24 cellular contexts compared by ENCODE assay signal in genomic region chr2:61357681-61358080, GRCh38.
DNase-seq lines count a peak whose midpoint lies in the region; ATAC-seq and TF ChIP-seq lines count a peak whose summit lies in the region.
"Had no signal": no experiment of that assay in that cellular context is flagged by ENCODE, and none has a peak within 500 bp of the region (broad histone marks: within the 10 kb centered on the region; RNA-seq: fewer than 3 reads in every experiment).

No MANE protein-coding gene starts in this region.

- H3K79me2 ChIP-seq in ACC112 (ENCODE audit: control insufficient read depth, insufficient read depth, low read length, unreplicated experiment): peaks cover 70% of the 10 kb centered on the region

- POLR2A ChIA-PET in activated CD4-positive, alpha-beta T cell treated with anti-CD3 and anti-CD28 coated beads, Interleukin-2, amount 10 ng/mL, durations not matched to agents 7 days and 5 days (lab: Charles Lee): no interaction called here

- intact Hi-C loops in lower lobe of right lung (cut with DNase I): no loop called here

- H3K36me3 Mint-ChIP-seq in activated CD4-positive, alpha-beta T cell treated with anti-CD3 and anti-CD28 coated beads, Interleukin-2, amount 10 ng/mL, durations not matched to agents 7 days and 5 days (ENCODE audit: low read depth): peaks cover 56% of the 10 kb centered on the region

- peak; percentile 76 to 85 for ATAC-seq in lower lobe of right lung
- ATAC-seq: activated CD8-positive, alpha-beta T cell treated with anti-CD3 and anti-CD28 coated beads for 36 hours; PC-3 had no signal

- H3K4me1 ChIP-seq in ACC112 (ENCODE audit: control insufficient read depth, insufficient read depth, low read length, unreplicated experiment) (peaks cover 22% of the 10 kb centered on the region), lower lobe of right lung (peaks cover 32% of the 10 kb centered on the region), SJCRH30 (no peaks in the 10 kb centered on the region)
- H3K4me1 ChIP-seq: A549 had no signal

- TF ChIP-seq CTCF in choroid plexus epithelial cell (conservative IDR thresholded peaks at IDR 0.05; ENCODE audit: low read depth, low read length) (no peak), lower lobe of right lung (IDR thresholded peaks at IDR 0.05) (no peak)

- no peaks in the 10 kb centered on the region for H3K27me3 Mint-ChIP-seq in activated CD4-positive, alpha-beta T cell treated with anti-CD3 and anti-CD28 coated beads, Interleukin-2, amount 10 ng/mL, durations not matched to agents 7 days and 5 days
- H3K27me3 Mint-ChIP-seq: activated CD8-positive, alpha-beta T cell treated with anti-CD3 and anti-CD28 coated beads for 36 hours had no signal

- no peak overlapping the region for H2AFZ ChIP-seq in ACC112 (ENCODE audit: low read length, unreplicated experiment)

- H3K4me3 Mint-ChIP-seq in activated CD4-positive, alpha-beta T cell treated with anti-CD3 and anti-CD28 coated beads, Interleukin-2, amount 10 ng/mL, durations not matched to agents 7 days and 5 days: no peak overlapping the region
- H3K4me3 Mint-ChIP-seq: activated CD8-positive, alpha-beta T cell treated with anti-CD3 and anti-CD28 coated beads for 36 hours; neural crest cell had no signal

- peak; percentile 57 for DNase-seq in MV-4-11 (lab: John Stamatoyannopoulos, UW)
- DNase-seq in choroid plexus epithelial cell (ENCODE audit: low read depth): peak; percentile 37
- peak; percentile 80 for DNase-seq in lower lobe of right lung
- no peak for DNase-seq in activated CD4-positive, alpha-beta T cell treated with anti-CD3 and anti-CD28 coated beads, Interleukin-2, amount 10 ng/mL, durations not matched to agents 7 days and 5 days
- DNase-seq in NCI-H187 (lab: John Stamatoyannopoulos, UW): no peak
- no peak for DNase-seq in NCI-H2196 treated with DMSO at 0.1 percent for 48 hours (lab: John Stamatoyannopoulos, UW; ENCODE audit: unreplicated experiment)
- DNase-seq in SJCRH30: no peak
- DNase-seq: activated CD4-positive, CD25-positive, alpha-beta regulatory T cell; activated CD8-positive, alpha-beta T cell treated with anti-CD3 and anti-CD28 coated beads for 36 hours; activated gamma-delta T cell; COR-L47; DMS79; GF-D8; GOT3; KG1; NCI-H1048; PC-3; posterior cingulate gyrus; Right ventricle myocardium superior; substantia nigra had no signal

- CTCF ChIA-PET in activated CD4-positive, alpha-beta T cell treated with anti-CD3 and anti-CD28 coated beads, Interleukin-2, amount 10 ng/mL, durations not matched to agents 7 days and 5 days (lab: Charles Lee): interaction anchor here (0.6 kb wide), 1 partner anchor 14 kb away, joined by 5 read pairs; no protein-coding TSS in a partner anchor

- H3K4me1 Mint-ChIP-seq in activated CD4-positive, alpha-beta T cell treated with anti-CD3 and anti-CD28 coated beads, Interleukin-2, amount 10 ng/mL, durations not matched to agents 7 days and 5 days: peaks cover 21% of the 10 kb centered on the region

- H3K9me3 Mint-ChIP-seq in activated CD4-positive, alpha-beta T cell treated with anti-CD3 and anti-CD28 coated beads, Interleukin-2, amount 10 ng/mL, durations not matched to agents 7 days and 5 days: peaks cover 9% of the 10 kb centered on the region

- no peak overlapping the region for H3K27ac Mint-ChIP-seq in activated CD4-positive, alpha-beta T cell treated with anti-CD3 and anti-CD28 coated beads, Interleukin-2, amount 10 ng/mL, durations not matched to agents 7 days and 5 days
- H3K27ac Mint-ChIP-seq: activated CD8-positive, alpha-beta T cell treated with anti-CD3 and anti-CD28 coated beads for 36 hours had no signal

- H3K4me3 ChIP-seq in ACC112 (ENCODE audit: low read depth, low read length) (no peak overlapping the region), choroid plexus epithelial cell (ENCODE audit: low read depth, low read length) (no peak overlapping the region), lower lobe of right lung (no peak overlapping the region), SJCRH30 (no peak overlapping the region)
- H3K4me3 ChIP-seq: A549 had no signal

- peak overlapping the region; percentile 77 for H3K27ac ChIP-seq in ACC112 (ENCODE audit: low read depth, low read length)
- peak overlapping the region; percentile 46 for H3K27ac ChIP-seq in lower lobe of right lung
- no peak overlapping the region for H3K27ac ChIP-seq in SJCRH30
- H3K27ac ChIP-seq: epithelial cell of prostate had no signal

- peaks cover 11% of the 10 kb centered on the region for H3K9me3 ChIP-seq in lower lobe of right lung
- H3K9me3 ChIP-seq in SJCRH30 (replicated peaks): 0 out of 2 replicates have a peak, but pooled peaks cover 4% of the 10 kb centered on the region

- no peaks in the 10 kb centered on the region for H3K27me3 ChIP-seq in ACC112 (ENCODE audit: insufficient read depth, low read length)
- no peaks in the 10 kb centered on the region for H3K27me3 ChIP-seq in lower lobe of right lung (ENCODE audit: low read depth)
- H3K27me3 ChIP-seq in SJCRH30: no peaks in the 10 kb centered on the region

- H3K36me3 ChIP-seq in ACC112 (ENCODE audit: insufficient read depth, low read length) (peaks cover 25% of the 10 kb centered on the region), lower lobe of right lung (no peaks in the 10 kb centered on the region), SJCRH30 (peaks cover 22% of the 10 kb centered on the region)

Comparison
In these comparisons a context has a peak if more than half of its experiments do, and no peak if none do; other contexts are left out.
1. DNase-seq: peak in MV-4-11 (single experiment), choroid plexus epithelial cell (single experiment) and lower lobe of right lung (single experiment); none in activated CD4-positive, alpha-beta T cell treated with anti-CD3 and anti-CD28 coated beads, Interleukin-2, amount 10 ng/mL, durations not matched to agents 7 days and 5 days (single experiment), NCI-H187 (0 of 2), NCI-H2196 treated with DMSO at 0.1 percent for 48 hours (single experiment) and SJCRH30 (0 of 2).